ENCODE assay signal across 3 cellular contexts in the genomic region with DNA sequence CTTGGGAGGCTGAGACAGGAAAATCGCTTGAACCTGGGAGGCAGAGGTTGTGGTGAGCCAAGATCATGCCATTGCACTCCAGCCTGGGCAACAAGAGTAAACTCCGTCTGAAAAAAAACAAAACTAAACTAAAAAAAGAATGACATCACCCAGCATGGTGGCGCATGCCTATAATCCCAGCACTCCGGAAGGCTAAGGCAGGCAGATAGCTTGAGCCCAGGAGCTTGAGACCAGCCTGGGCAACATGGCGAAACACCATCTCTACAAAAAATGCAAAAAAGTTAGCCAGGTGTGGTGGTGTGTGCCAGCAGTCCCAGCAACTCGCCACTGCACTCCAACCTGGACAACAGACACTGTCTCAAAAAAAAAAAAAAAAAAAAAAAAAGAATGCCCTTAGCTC. TPM values are rescaled to one million over a fixed set of nuclear protein-coding genes. Genes with fewer than 3 reads are reported as not detected.
"Had no signal": no experiment of that assay in that cellular context is flagged by ENCODE, and none has a peak within 500 bp of the region (broad histone marks: within the 10 kb centered on the region; RNA-seq: fewer than 3 reads in every experiment).

No MANE protein-coding gene starts in this region.

RNA-seq across cellular contexts. Expression of a gene that starts 17.0 kb away (rescaled TPM):
- total RNA-seq: ascending aorta, bronchial epithelial cell had no signal

RNA-seq across cellular contexts. Expression of a gene that starts 31.7 kb away (rescaled TPM):
- total RNA-seq: ascending aorta had no signal

RNA-seq across cellular contexts. Expression of a gene that starts 46.6 kb away (rescaled TPM):
- total RNA-seq: activated naive CD4-positive, alpha-beta T cell treated with anti-CD3 and anti-CD28 coated beads for 36 hours had no signal
